Comparison of ENCODE assay signal across 8 cellular contexts in genomic region chr3:16841906-16842709, GRCh38. TPM values are rescaled to one million over a fixed set of nuclear protein-coding genes. Genes with fewer than 3 reads are reported as not detected.
DNase-seq lines count a peak whose midpoint lies in the region; ATAC-seq lines count a peak whose summit lies in the region.

No MANE protein-coding gene starts in this region.

- H3K9ac ChIP-seq in endocrine pancreas (ENCODE audit: control insufficient read depth, insufficient read depth, low read length) = no peak overlapping the region

- no peaks in the 10 kb centered on the region for H3K36me3 Mint-ChIP-seq in CD4-positive, CD25-positive, alpha-beta regulatory T cell

- peak overlapping the region; percentile 86 for H3K27ac ChIP-seq in CD4-positive, CD25-positive, alpha-beta regulatory T cell (ENCODE audit: insufficient read depth, low read length, poor library complexity, severe bottlenecking)

- H3K27me3 Mint-ChIP-seq in CD4-positive, CD25-positive, alpha-beta regulatory T cell = peaks cover 4% of the 10 kb centered on the region

- H3K9me3 ChIP-seq in CD4-positive, CD25-positive, alpha-beta regulatory T cell (ENCODE audit: control insufficient read depth in 2 of 2, low read length in 2 of 2) = no peaks in the 10 kb centered on the region
- H3K9me3 ChIP-seq in endocrine pancreas (ENCODE audit: control insufficient read depth, low read length) = no peaks in the 10 kb centered on the region

- H3K4me1 ChIP-seq in CD4-positive, CD25-positive, alpha-beta regulatory T cell (ENCODE audit: control insufficient read depth, insufficient read depth, low read length, poor library complexity, severe bottlenecking) = peaks cover 38% of the 10 kb centered on the region
- H3K4me1 ChIP-seq in endocrine pancreas (ENCODE audit: control insufficient read depth, insufficient read depth, low read length) = peaks cover 13% of the 10 kb centered on the region

- ATAC-seq in CD4-positive, CD25-positive, alpha-beta regulatory T cell (ENCODE audit: low read depth in 2 of 2) = peak; percentile 89 to 91
- peak; percentile 81 for ATAC-seq in GM19452 (IDR thresholded peaks at IDR 0.05; ENCODE audit: unreplicated experiment)
- ATAC-seq in HG03520 (IDR thresholded peaks at IDR 0.05; ENCODE audit: unreplicated experiment) = peak; percentile 63

- peak overlapping the region; percentile 72 to 94 (median 86) for H3K4me3 Mint-ChIP-seq in CD4-positive, CD25-positive, alpha-beta regulatory T cell

- H3K4me3 ChIP-seq in CD4-positive, CD25-positive, alpha-beta regulatory T cell (ENCODE audit: low read depth, low read length) = peak overlapping the region; percentile 76
- H3K4me3 ChIP-seq in endocrine pancreas (ENCODE audit: control insufficient read depth, insufficient read depth, low read length) = peak overlapping the region; percentile 82

- H3K27me3 ChIP-seq in CD4-positive, CD25-positive, alpha-beta regulatory T cell (ENCODE audit: control insufficient read depth, insufficient read depth, low read length) = no peaks in the 10 kb centered on the region
- no peaks in the 10 kb centered on the region for H3K27me3 ChIP-seq in endocrine pancreas (ENCODE audit: control insufficient read depth, insufficient read depth, low read length)

- peaks cover 21 to 75% (median 54%) of the 10 kb centered on the region in 4 donors for H3K4me1 Mint-ChIP-seq in CD4-positive, CD25-positive, alpha-beta regulatory T cell

- peak overlapping the region; percentile 96 to 99 (median 97) for H3K27ac Mint-ChIP-seq in CD4-positive, CD25-positive, alpha-beta regulatory T cell

- no peaks in the 10 kb centered on the region for H3K9me3 Mint-ChIP-seq in CD4-positive, CD25-positive, alpha-beta regulatory T cell

- peak; percentile 49 to 90 (median 68) for DNase-seq in CD4-positive, CD25-positive, alpha-beta regulatory T cell
- DNase-seq in activated CD4-positive, alpha-beta T cell treated with anti-CD3 and anti-CD28 coated beads for 48 hours = peak; percentile 76
- DNase-seq in stimulated activated CD4-positive, alpha-beta T cell treated with anti-CD3 and anti-CD28 coated beads, Interleukin-15, amount 100 ng/mL, for 1 hour (ENCODE audit: low read depth in 1 of 2, low spot score in 1 of 2) = peak; percentile 44 to 47
- DNase-seq in NCI-H446 treated with DMSO at 0.1 percent for 48 hours (lab: John Stamatoyannopoulos, UW) (no peak), H4 (ENCODE audit: low spot score) (no peak)

- H3K36me3 ChIP-seq in CD4-positive, CD25-positive, alpha-beta regulatory T cell (ENCODE audit: control insufficient read depth, insufficient read depth, low read length) = no peaks in the 10 kb centered on the region
- no peaks in the 10 kb centered on the region for H3K36me3 ChIP-seq in endocrine pancreas (ENCODE audit: control insufficient read depth, insufficient read depth, low read length)

RNA-seq across cellular contexts. Expression of gene PLCL2, which starts 42.6 kb away (rescaled TPM):
- 42.9 TPM for total RNA-seq in CD4-positive, CD25-positive, alpha-beta regulatory T cell
- 10 to 100 TPM; 27.1 to 36.4 (median 32.9) TPM for polyA plus RNA-seq in CD4-positive, CD25-positive, alpha-beta regulatory T cell
- 5.8 and 5.9 TPM in 2 replicates for total RNA-seq in H4 (2014; rRNA removed; shearing (Covaris generic))

Comparison
In these comparisons a context has a peak if more than half of its experiments do, and no peak if none do; other contexts are left out.
1. DNase-seq: peak in CD4-positive, CD25-positive, alpha-beta regulatory T cell (3 of 3), activated CD4-positive, alpha-beta T cell treated with anti-CD3 and anti-CD28 coated beads for 48 hours (single experiment) and stimulated activated CD4-positive, alpha-beta T cell treated with anti-CD3 and anti-CD28 coated beads, Interleukin-15, amount 100 ng/mL, for 1 hour (2 of 2); none in NCI-H446 treated with DMSO at 0.1 percent for 48 hours (single experiment) and H4 (single experiment).
2. Peak in every context shown above with its lines, with median percentiles within 50 percentile points of each other: ATAC-seq.